Comparison of ENCODE assay signal across 20 cellular contexts in the genomic region with DNA sequence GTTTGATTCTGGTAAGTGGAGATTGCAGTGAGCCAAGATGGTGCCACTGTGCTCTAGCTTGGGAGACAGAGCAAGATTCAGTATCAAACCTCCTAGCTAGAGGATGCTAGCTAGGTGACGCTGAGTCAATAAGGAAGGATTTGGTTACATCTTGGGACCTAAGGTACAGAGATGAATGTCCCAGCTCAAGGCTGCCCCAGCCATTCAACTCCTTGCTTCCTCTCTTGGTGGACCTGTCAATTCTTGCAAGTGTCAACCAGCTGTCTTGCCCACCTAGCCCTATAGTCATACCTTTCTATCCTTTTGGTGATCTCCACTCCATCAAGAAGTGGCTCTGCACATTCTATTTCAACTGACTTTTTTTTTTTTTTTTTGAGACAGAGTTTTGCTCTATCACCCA. TPM values are rescaled to one million over a fixed set of nuclear protein-coding genes. Genes with fewer than 3 reads are reported as not detected.
DNase-seq lines count a peak whose midpoint lies in the region; ATAC-seq and TF ChIP-seq lines count a peak whose summit lies in the region.
"Had no signal": no experiment of that assay in that cellular context is flagged by ENCODE, and none has a peak within 500 bp of the region (broad histone marks: within the 10 kb centered on the region; RNA-seq: fewer than 3 reads in every experiment).

No MANE protein-coding gene starts in this region.

- no peaks in the 10 kb centered on the region for H4K20me1 ChIP-seq in PC-3 (ENCODE audit: low read length)

- no peak overlapping the region for H3K27ac ChIP-seq in PC-3 (ENCODE audit: low read length)

- H3K4me2 ChIP-seq in PC-3 (ENCODE audit: low read length) = no peak overlapping the region
- H3K4me2 ChIP-seq: SK-N-SH had no signal

- TF ChIP-seq CTCF in PC-3 (conservative IDR thresholded peaks at IDR 0.05; ENCODE audit: low read depth, low read length) = no peak

- no peaks in the 10 kb centered on the region for H3K36me3 Mint-ChIP-seq in activated T-cell treated with anti-CD3 and anti-CD28 coated beads, Interleukin-2, amount 50 U/mL, for 72 hours (ENCODE audit: insufficient read depth in 2 of 2)
- H3K36me3 Mint-ChIP-seq in T-helper 1 cell treated with Interleukin-12 subunit alpha and Interleukin-12 subunit beta and Interleukin-4 antibody, amounts not matched to agents 30 μg/mL and 1 μg/mL, for 36 hours (ENCODE audit: low read depth) = no peaks in the 10 kb centered on the region
- no peaks in the 10 kb centered on the region for H3K36me3 Mint-ChIP-seq in stimulated activated naive B cell treated with anti-CD40 and anti-IgM and Interleukin-4, amounts not matched to agents 10 μg/mL and 1 μg/mL and 100 μg/mL, for 72 hours

- no peak overlapping the region for H3K27ac Mint-ChIP-seq in activated T-cell treated with anti-CD3 and anti-CD28 coated beads, Interleukin-2, amount 50 U/mL, for 72 hours
- H3K27ac Mint-ChIP-seq in T-helper 1 cell treated with Interleukin-12 subunit alpha and Interleukin-12 subunit beta and Interleukin-4 antibody, amounts not matched to agents 30 μg/mL and 1 μg/mL, for 36 hours = peak overlapping the region; percentile 59
- no peak overlapping the region for H3K27ac Mint-ChIP-seq in stimulated activated naive B cell treated with anti-CD40 and anti-IgM and Interleukin-4, amounts not matched to agents 10 μg/mL and 1 μg/mL and 100 μg/mL, for 72 hours
- H3K27ac Mint-ChIP-seq: CD4-positive, alpha-beta T cell had no signal

- ATAC-seq in activated T-cell treated with anti-CD3 and anti-CD28 coated beads, Interleukin-2, amount 50 U/mL, for 72 hours (replicated peaks in 1 of 2) = peak; percentile 88 to 89
- peak; percentile 56 for ATAC-seq in GM19463 (IDR thresholded peaks at IDR 0.05; ENCODE audit: unreplicated experiment)
- peak; percentile 28 to 37 for ATAC-seq in stimulated activated naive B cell treated with anti-CD40 and anti-IgM and Interleukin-4, amounts not matched to agents 10 μg/mL and 1 μg/mL and 100 μg/mL, for 72 hours (replicated peaks)
- no peak for ATAC-seq in PC-3
- ATAC-seq: K562, Panc1, Right ventricle myocardium inferior had no signal

- no peaks in the 10 kb centered on the region for H3K36me3 ChIP-seq in PC-3 (ENCODE audit: low read depth, low read length)

- no peaks in the 10 kb centered on the region for H3K79me2 ChIP-seq in PC-3 (ENCODE audit: low read length)

- peaks cover 3% of the 10 kb centered on the region for H3F3A ChIP-seq in PC-3 (ENCODE audit: low read length, unreplicated experiment)

- no peak overlapping the region for H3K4me3 ChIP-seq in PC-3 (ENCODE audit: low read length)
- H3K4me3 ChIP-seq: K562 had no signal

- POLR2A ChIA-PET in PC-3 (lab: Charles Lee; ENCODE audit: unreplicated experiment) = no interaction called here

- no peak overlapping the region for H3K9ac ChIP-seq in PC-3 (ENCODE audit: low read length)
- H3K9ac ChIP-seq: SK-N-SH had no signal

- intact Hi-C loops in PC-3 (cut with micrococcal nuclease) = no loop called here

- H2AFZ ChIP-seq in PC-3 (ENCODE audit: low read length) = no peak overlapping the region

- peaks cover 29% of the 10 kb centered on the region for H3K4me1 Mint-ChIP-seq in activated T-cell treated with anti-CD3 and anti-CD28 coated beads, Interleukin-2, amount 50 U/mL, for 72 hours (ENCODE audit: low read depth)
- peaks cover 31% of the 10 kb centered on the region for H3K4me1 Mint-ChIP-seq in T-helper 1 cell treated with Interleukin-12 subunit alpha and Interleukin-12 subunit beta and Interleukin-4 antibody, amounts not matched to agents 30 μg/mL and 1 μg/mL, for 36 hours (ENCODE audit: low read depth)
- H3K4me1 Mint-ChIP-seq in stimulated activated naive B cell treated with anti-CD40 and anti-IgM and Interleukin-4, amounts not matched to agents 10 μg/mL and 1 μg/mL and 100 μg/mL, for 72 hours = peaks cover 20 to 36% of the 10 kb centered on the region in 2 donors

- CTCF ChIA-PET in PC-3 (lab: Charles Lee) = no interaction called here

- H3K27me3 Mint-ChIP-seq in activated T-cell treated with anti-CD3 and anti-CD28 coated beads, Interleukin-2, amount 50 U/mL, for 72 hours (ENCODE audit: low read depth) = no peaks in the 10 kb centered on the region
- H3K27me3 Mint-ChIP-seq in T-helper 1 cell treated with Interleukin-12 subunit alpha and Interleukin-12 subunit beta and Interleukin-4 antibody, amounts not matched to agents 30 μg/mL and 1 μg/mL, for 36 hours (ENCODE audit: low read depth) = no peaks in the 10 kb centered on the region
- H3K27me3 Mint-ChIP-seq in stimulated activated naive B cell treated with anti-CD40 and anti-IgM and Interleukin-4, amounts not matched to agents 10 μg/mL and 1 μg/mL and 100 μg/mL, for 72 hours = no peaks in the 10 kb centered on the region
- H3K27me3 Mint-ChIP-seq: CD4-positive, alpha-beta T cell had no signal

- H3K4me1 ChIP-seq in PC-3 (ENCODE audit: insufficient read depth, low read length) = peaks cover 31% of the 10 kb centered on the region

- H3K9me2 ChIP-seq in PC-3 (replicated peaks; ENCODE audit: low read length) = no peaks in the 10 kb centered on the region
- H3K9me2 ChIP-seq: SK-N-SH had no signal

- H3K9me3 Mint-ChIP-seq in activated T-cell treated with anti-CD3 and anti-CD28 coated beads, Interleukin-2, amount 50 U/mL, for 72 hours = no peaks in the 10 kb centered on the region
- H3K9me3 Mint-ChIP-seq in T-helper 1 cell treated with Interleukin-12 subunit alpha and Interleukin-12 subunit beta and Interleukin-4 antibody, amounts not matched to agents 30 μg/mL and 1 μg/mL, for 36 hours = no peaks in the 10 kb centered on the region
- no peaks in the 10 kb centered on the region for H3K9me3 Mint-ChIP-seq in stimulated activated naive B cell treated with anti-CD40 and anti-IgM and Interleukin-4, amounts not matched to agents 10 μg/mL and 1 μg/mL and 100 μg/mL, for 72 hours
- H3K9me3 Mint-ChIP-seq: CD4-positive, alpha-beta T cell had no signal

- no peak overlapping the region for H3K4me3 Mint-ChIP-seq in activated T-cell treated with anti-CD3 and anti-CD28 coated beads, Interleukin-2, amount 50 U/mL, for 72 hours
- no peak overlapping the region for H3K4me3 Mint-ChIP-seq in T-helper 1 cell treated with Interleukin-12 subunit alpha and Interleukin-12 subunit beta and Interleukin-4 antibody, amounts not matched to agents 30 μg/mL and 1 μg/mL, for 36 hours
- H3K4me3 Mint-ChIP-seq in stimulated activated naive B cell treated with anti-CD40 and anti-IgM and Interleukin-4, amounts not matched to agents 10 μg/mL and 1 μg/mL and 100 μg/mL, for 72 hours = no peak overlapping the region
- H3K4me3 Mint-ChIP-seq: CD4-positive, alpha-beta T cell had no signal

- peak; percentile 12 to 16 for DNase-seq in activated T-cell treated with anti-CD3 and anti-CD28 coated beads, Interleukin-2, amount 50 U/mL, for 72 hours
- DNase-seq in activated T-cell treated with anti-CD3 and anti-CD28 coated beads, Interleukin-2, amount 50 U/mL, for 48 hours = no peak
- DNase-seq in stimulated activated naive B cell treated with anti-CD40 and anti-IgM and Interleukin-4, amounts not matched to agents 10 μg/mL and 1 μg/mL and 100 μg/mL, for 72 hours = no peak
- DNase-seq in occipital lobe (lab: John Stamatoyannopoulos, UW) = no peak
- DNase-seq in KG1 (lab: John Stamatoyannopoulos, UW) = no peak
- DNase-seq in PC-3 = no peak
- DNase-seq: CD4-positive, alpha-beta T cell; DND-41; GDM1; HCEC 1CT; NCI-H1048; NCI-H1694; NCI-H345; NCI-H69; SK-N-SH had no signal

- no peaks in the 10 kb centered on the region for H3K9me3 ChIP-seq in PC-3 (ENCODE audit: low read length)
- H3K9me3 ChIP-seq: SK-N-SH had no signal

- BruUV-seq in PC-3 (replicated peaks; lab: Mats Ljungman, UMichigan) = no TSS peak

- no peaks in the 10 kb centered on the region for H3K27me3 ChIP-seq in PC-3 (ENCODE audit: low read length)

RNA-seq across cellular contexts. Expression of gene MILR1, which starts 1.4 kb away (rescaled TPM):
- under 1 TPM in 1 of 2 donors, not detected in 1; 0.58 TPM for total RNA-seq in activated T-cell treated with anti-CD3 and anti-CD28 coated beads, Interleukin-2, amount 50 U/mL, for 72 hours
- total RNA-seq in occipital lobe (2.2 TPM), PC-3 (2014; rRNA removed) (10.1 and 13.3 TPM in 2 replicates)

RNA-seq across cellular contexts. Expression of gene POLG2, which starts 49.3 kb away (rescaled TPM):
- total RNA-seq in activated T-cell treated with anti-CD3 and anti-CD28 coated beads, Interleukin-2, amount 50 U/mL, for 72 hours = 10 to 100 TPM; 40.7 to 47.2 TPM
- 12.6 TPM for total RNA-seq in occipital lobe
- total RNA-seq in PC-3 (2014; rRNA removed) = 20.3 and 37.7 TPM in 2 replicates

RNA-seq across cellular contexts. Expression of gene PECAM1, which starts 56.9 kb away (rescaled TPM):
- 10 to 100 TPM; 16.1 to 21.5 TPM for total RNA-seq in activated T-cell treated with anti-CD3 and anti-CD28 coated beads, Interleukin-2, amount 50 U/mL, for 72 hours
- 7.2 TPM for total RNA-seq in occipital lobe
- total RNA-seq in PC-3 (2014; rRNA removed) = 2.3 and 2.4 TPM in 2 replicates

RNA-seq across cellular contexts. Expression of gene DDX5, which starts 58.6 kb away (rescaled TPM):
- 1,000 to 10,000 TPM; 1,029 to 1,188 TPM for total RNA-seq in activated T-cell treated with anti-CD3 and anti-CD28 coated beads, Interleukin-2, amount 50 U/mL, for 72 hours
- total RNA-seq in occipital lobe (377 TPM), PC-3 (2014; rRNA removed) (450 and 493 TPM in 2 replicates)

RNA-seq across cellular contexts. Expression of gene CEP95, which starts 59.3 kb away (rescaled TPM):
- total RNA-seq in activated T-cell treated with anti-CD3 and anti-CD28 coated beads, Interleukin-2, amount 50 U/mL, for 72 hours = 10 to 100 TPM; 70.9 to 80.3 TPM
- total RNA-seq in occipital lobe = 106 TPM
- 32.4 and 59.1 TPM in 2 replicates for total RNA-seq in PC-3 (2014; rRNA removed)

Comparison
In these comparisons a context has a peak if more than half of its experiments do, and no peak if none do; other contexts are left out.
1. DNase-seq: peak in activated T-cell treated with anti-CD3 and anti-CD28 coated beads, Interleukin-2, amount 50 U/mL, for 72 hours (2 of 2); none in activated T-cell treated with anti-CD3 and anti-CD28 coated beads, Interleukin-2, amount 50 U/mL, for 48 hours (0 of 2), stimulated activated naive B cell treated with anti-CD40 and anti-IgM and Interleukin-4, amounts not matched to agents 10 μg/mL and 1 μg/mL and 100 μg/mL, for 72 hours (single experiment), occipital lobe (single experiment), KG1 (single experiment) and PC-3 (single experiment).